ENCODE assay signal across 17 cellular contexts in the genomic region with DNA sequence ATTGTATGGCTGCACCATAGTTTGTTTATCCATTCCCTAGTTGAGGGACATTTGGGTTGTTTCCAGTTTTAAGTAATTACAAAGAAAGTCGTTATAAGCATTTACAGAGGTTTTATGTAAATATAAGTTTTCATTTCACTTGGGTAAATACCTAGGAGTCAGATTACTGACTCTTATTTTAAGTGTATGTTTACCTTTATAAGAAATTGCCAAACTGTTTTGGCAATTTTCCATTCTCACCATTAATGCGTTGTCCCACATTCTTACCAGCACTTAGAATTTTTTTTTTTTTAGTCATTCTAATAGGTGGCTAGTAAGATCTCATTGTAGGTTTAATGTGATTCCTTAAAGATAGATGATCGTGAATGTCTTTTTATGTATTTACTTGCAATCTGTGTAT.
A peak's percentile ranks its signal among the peaks of the same experiment; 100 is the strongest.
DNase-seq lines count a peak whose midpoint lies in the region; ATAC-seq and TF ChIP-seq lines count a peak whose summit lies in the region.
"Had no signal": no experiment of that assay in that cellular context is flagged by ENCODE, and none has a peak within 500 bp of the region (broad histone marks: within the 10 kb centered on the region; RNA-seq: fewer than 3 reads in every experiment).

No MANE protein-coding gene starts in this region.

- DNase-seq in NCI-H748 (lab: John Stamatoyannopoulos, UW; ENCODE audit: unreplicated experiment) (peak; percentile 1), NCI-H748 treated with DMSO at 0.1 percent for 48 hours (lab: John Stamatoyannopoulos, UW) (no peak), NCI-H1105 (lab: John Stamatoyannopoulos, UW) (peak; percentile 14), RWPE2 (ENCODE audit: low spot score) (no peak), renal cortical epithelial cell (ENCODE audit: low read depth) (peak; percentile 63), left ventricle myocardium superior (no peak), gastrocnemius medialis (no peak)
- DNase-seq in activated CD8-positive, alpha-beta memory T cell treated with anti-CD3 and anti-CD28 coated beads, Interleukin-2, amount 50 U/mL, for 4 hours, result no peak
- DNase-seq: 8988T; Calu3; CD4-positive, alpha-beta memory T cell; DMS79 treated with DMSO at 0.1 percent for 48 hours; GF-D8; HCEC 1CT; IMR-90 had no signal

- TF ChIP-seq POLR2A in gastrocnemius medialis (IDR thresholded peaks at IDR 0.05), result no peak

- H3K4me3 ChIP-seq in RWPE2 (ENCODE audit: severe bottlenecking), result no peak overlapping the region
- H3K4me3 ChIP-seq in gastrocnemius medialis, result no peak overlapping the region
- H3K4me3 ChIP-seq: BLaER1 had no signal

- H3K9me3 ChIP-seq in RWPE2 (ENCODE audit: severe bottlenecking) (no peaks in the 10 kb centered on the region), gastrocnemius medialis (no peaks in the 10 kb centered on the region)
- H3K9me3 ChIP-seq: BLaER1 had no signal

- H3K4me1 ChIP-seq in RWPE2 (ENCODE audit: insufficient read depth, poor library complexity, severe bottlenecking), result no peaks in the 10 kb centered on the region
- no peaks in the 10 kb centered on the region for H3K4me1 ChIP-seq in gastrocnemius medialis
- H3K4me1 ChIP-seq: BLaER1 had no signal

- ATAC-seq in RWPE2 (ENCODE audit: low read depth) (peak; percentile 49), left ventricle myocardium superior (no peak), gastrocnemius medialis (no peak)

- no peaks in the 10 kb centered on the region for H3K27me3 ChIP-seq in RWPE2 (ENCODE audit: insufficient read depth, poor library complexity, severe bottlenecking)
- no peaks in the 10 kb centered on the region for H3K27me3 ChIP-seq in gastrocnemius medialis
- H3K27me3 ChIP-seq: BLaER1 had no signal

- H3K27ac ChIP-seq in RWPE2 (ENCODE audit: poor library complexity, severe bottlenecking), result no peak overlapping the region
- no peak overlapping the region for H3K27ac ChIP-seq in gastrocnemius medialis
- H3K27ac ChIP-seq: BLaER1, HL-60 had no signal

- H3K36me3 ChIP-seq in RWPE2 (ENCODE audit: low read depth) (no peaks in the 10 kb centered on the region), gastrocnemius medialis (no peaks in the 10 kb centered on the region)
- H3K36me3 ChIP-seq: BLaER1 had no signal

- TF ChIP-seq CTCF in RWPE2 (IDR thresholded peaks at IDR 0.05; ENCODE audit: poor library complexity, severe bottlenecking), result no peak
- no peak for TF ChIP-seq CTCF in gastrocnemius medialis (IDR thresholded peaks at IDR 0.05 in 4 of 5, conservative IDR thresholded peaks at IDR 0.05 in 1 of 5)

- in situ Hi-C loops in gastrocnemius medialis (cut with MboI; ENCODE audit: low sequenced_read_pairs in 4 of 4), result no loop called here

- intact Hi-C loops in left ventricle myocardium superior (cut with micrococcal nuclease) (no loop called here), gastrocnemius medialis (cut with DNase I; ENCODE audit: low total_unique reads) (no loop called here)

Comparison
In these comparisons a context has a peak if more than half of its experiments do, and no peak if none do; other contexts are left out.
1. DNase-seq: peak in NCI-H748 (single experiment), NCI-H1105 (single experiment) and renal cortical epithelial cell (single experiment); none in NCI-H748 treated with DMSO at 0.1 percent for 48 hours (single experiment), RWPE2 (single experiment), activated CD8-positive, alpha-beta memory T cell treated with anti-CD3 and anti-CD28 coated beads, Interleukin-2, amount 50 U/mL, for 4 hours (single experiment), left ventricle myocardium superior (single experiment) and gastrocnemius medialis (0 of 2).